Comparison of ENCODE assay signal across 34 cellular contexts in genomic region chr12:57882575-57882974, GRCh38.
"Had no signal": no experiment of that assay in that cellular context is flagged by ENCODE, and none has a peak within 500 bp of the region (broad histone marks: within the 10 kb centered on the region; RNA-seq: fewer than 3 reads in every experiment).

No MANE protein-coding gene starts in this region.

- H3K36me3 Mint-ChIP-seq: activated naive CD8-positive, alpha-beta T cell; WTC11 had no signal

- H3K4me1 Mint-ChIP-seq: activated CD4-positive, alpha-beta T cell treated with anti-CD3 and anti-CD28 coated beads for 36 hours; activated naive CD8-positive, alpha-beta T cell treated with anti-CD3 and anti-CD28 coated beads, Interleukin-2, amount 50 U/mL, for 24 hours; WTC11 had no signal

- H3K27ac Mint-ChIP-seq: activated CD4-positive, alpha-beta memory T cell treated with anti-CD3 and anti-CD28 coated beads for 36 hours; activated CD4-positive, alpha-beta T cell treated with anti-CD3 and anti-CD28 coated beads for 36 hours; activated naive CD4-positive, alpha-beta T cell treated with anti-CD3 and anti-CD28 coated beads, Interleukin-2, amount 10 ng/mL, durations not matched to agents 7 days and 5 days; activated naive CD8-positive, alpha-beta T cell; activated naive CD8-positive, alpha-beta T cell treated with anti-CD3 and anti-CD28 coated beads, Interleukin-2, amount 50 U/mL, for 24 hours; activated T-helper 1 cell treated with anti-CD3 and anti-CD28 coated beads, Interleukin-12 subunit alpha, Interleukin-12 subunit beta, Interleukin-2, Interleukin-4 antibody, amounts not matched to agents 30 ng/mL and 10 ng/mL and 1 ng/mL, durations not matched to agents 14 hours and 24 hours and 36 hours; WTC11 had no signal

- ATAC-seq: activated CD4-positive, alpha-beta T cell treated with anti-CD3 and anti-CD28 coated beads for 36 hours; activated CD4-positive, CD25-positive, alpha-beta regulatory T cell treated with anti-CD3 and anti-CD28 coated beads, Interleukin-2, amount 50 U/mL, for 24 hours; activated naive CD8-positive, alpha-beta T cell treated with anti-CD3 and anti-CD28 coated beads, Interleukin-2, amount 50 U/mL, for 24 hours; activated T-cell treated with anti-CD3 and anti-CD28 coated beads, Interleukin-2, amount 50 U/mL, for 4 hours; WTC11 had no signal

- DNase-seq: activated CD4-positive, alpha-beta memory T cell treated with anti-CD3 and anti-CD28 coated beads for 36 hours; activated CD4-positive, alpha-beta T cell treated with anti-CD3 and anti-CD28 coated beads for 36 hours; activated CD4-positive, alpha-beta T cell treated with anti-CD3 and anti-CD28 coated beads, Interleukin-2, amount 50 U/mL, for 1 hour; activated CD8-positive, alpha-beta memory T cell treated with anti-CD3 and anti-CD28 coated beads, Interleukin-2, amount 50 U/mL, for 4 hours; activated effector memory CD4-positive, alpha-beta T cell treated with Interleukin-2 at 50 U/mL for 16 hours; activated naive CD4-positive, alpha-beta T cell treated with anti-CD3 and anti-CD28 coated beads, Interleukin-2, amount 10 ng/mL, durations not matched to agents 7 days and 5 days; activated naive CD8-positive, alpha-beta T cell treated with anti-CD3 and anti-CD28 coated beads, Interleukin-2, amount 50 U/mL, for 24 hours; activated T-cell treated with anti-CD3 and anti-CD28 coated beads for 4 hours; activated T-cell treated with anti-CD3 and anti-CD28 coated beads, Interleukin-2, amount 50 U/mL, for 4 hours; anterior cingulate cortex; MM.1S; MV-4-11; NCI-H1092; NCI-H1436 treated with DMSO at 0.1 percent for 48 hours; NCI-H1694 treated with DMSO at 0.1 percent for 48 hours; NCI-H2029; NCI-H345; NCI-H526; NCI-H748 treated with DMSO at 0.1 percent for 48 hours; NK-92 treated with Interleukin-12 subunit alpha and Interleukin-12 subunit beta, amount 100 ng/mL, for 24 hours; PC-9; Right ventricle myocardium superior; SW 1271; T1000 had no signal

- H3K27me3 Mint-ChIP-seq: activated CD4-positive, alpha-beta memory T cell treated with anti-CD3 and anti-CD28 coated beads for 36 hours; activated CD4-positive, alpha-beta T cell treated with anti-CD3 and anti-CD28 coated beads for 36 hours; activated naive CD8-positive, alpha-beta T cell had no signal

- H3K4me2 ChIP-seq: KMS-11, PC-9 had no signal

- H2AFZ ChIP-seq: PC-9 had no signal

- H3K27ac ChIP-seq: KMS-11, PC-9, RWPE1 had no signal

- H3K4me3 Mint-ChIP-seq: activated CD4-positive, alpha-beta memory T cell treated with anti-CD3 and anti-CD28 coated beads for 36 hours; activated CD4-positive, alpha-beta T cell treated with anti-CD3 and anti-CD28 coated beads for 36 hours; activated naive CD4-positive, alpha-beta T cell treated with anti-CD3 and anti-CD28 coated beads, Interleukin-2, amount 10 ng/mL, durations not matched to agents 7 days and 5 days; activated naive CD8-positive, alpha-beta T cell; activated naive CD8-positive, alpha-beta T cell treated with anti-CD3 and anti-CD28 coated beads, Interleukin-2, amount 50 U/mL, for 24 hours; activated T-cell treated with anti-CD3 and anti-CD28 coated beads, Interleukin-2, amount 50 U/mL, for 4 hours; activated T-helper 1 cell treated with anti-CD3 and anti-CD28 coated beads, Interleukin-12 subunit alpha, Interleukin-12 subunit beta, Interleukin-2, Interleukin-4 antibody, amounts not matched to agents 30 ng/mL and 10 ng/mL and 1 ng/mL, durations not matched to agents 14 hours and 24 hours and 36 hours; brain; WTC11 had no signal

- FAIRE-seq: bronchial epithelial cell, RCC 7860, TTC549 had no signal

- H3K9ac ChIP-seq: KMS-11 had no signal

- H3K4me3 ChIP-seq: PC-9 had no signal
